In the genomic region with DNA sequence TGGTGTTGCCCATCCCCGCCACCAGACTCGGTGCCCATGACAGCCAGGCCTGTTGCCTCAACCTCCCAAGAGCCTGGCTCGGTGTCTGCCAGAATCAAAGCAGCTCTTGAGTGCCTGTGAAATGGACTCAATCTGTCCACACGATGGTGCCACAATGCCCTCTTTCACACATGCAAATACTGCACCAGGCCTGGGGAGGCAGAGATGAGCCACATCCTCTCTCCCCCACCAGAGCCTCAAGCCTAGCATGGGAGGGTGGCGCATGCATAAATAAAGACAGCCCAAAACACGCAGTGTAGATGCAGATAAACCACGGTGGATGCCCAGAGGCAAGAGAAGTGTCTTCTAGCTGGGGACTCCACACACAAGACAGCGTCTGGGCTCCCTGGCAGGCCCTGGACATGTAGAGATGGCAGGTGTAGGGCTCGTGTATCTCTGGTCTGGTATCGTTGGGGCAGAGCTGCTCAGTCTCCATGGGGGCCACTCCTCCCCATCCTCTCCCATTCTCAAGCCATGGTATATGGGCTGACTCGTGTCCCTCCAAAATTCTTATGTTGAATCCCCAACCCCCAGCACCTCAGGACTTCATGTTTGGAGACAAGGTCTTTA, we compare ENCODE assay signal across 8 cellular contexts.
DNase-seq lines count a peak whose midpoint lies in the region; ATAC-seq, FAIRE-seq and TF ChIP-seq lines count a peak whose summit lies in the region.

No MANE protein-coding gene starts in this region.

- in situ Hi-C loops in GM13977 (cut with MboI; ENCODE audit: low pct_unique_long_range_greater_than_20kb, low sequenced_read_pairs, unreplicated experiment) (no loop called here), GM12878 (cut with MboI) (loop anchor here (5.0 kb wide), 1 partner anchor 193 kb away; no protein-coding TSS in a partner anchor)

- no peak overlapping the region for H3K9ac ChIP-seq in GM12878 (ENCODE audit: control insufficient read depth, insufficient read depth, low read length)

- H3K9me3 ChIP-seq in GM12878 (replicated peaks; ENCODE audit: control insufficient read depth, insufficient read depth, low read length): no peaks in the 10 kb centered on the region

- RAD21 ChIA-PET in GM12878 (lab: Charles Lee; ENCODE audit: unreplicated experiment): interaction anchor here (0.6 to 2.2 kb wide), 17 partner anchors 8 to 196 kb away, joined by 3 to 21 read pairs (median 4); a partner anchor contains a TSS

- H3K27me3 ChIP-seq in GM12878 (replicated peaks in 1 of 2; ENCODE audit: control insufficient read depth in 2 of 2, insufficient read depth in 2 of 2, low read length in 1 of 2): no peaks in the 10 kb centered on the region

- no peaks in the 10 kb centered on the region for H4K20me1 ChIP-seq in GM12878 (ENCODE audit: control insufficient read depth, insufficient read depth)

- DNase-seq in GM13977 (ENCODE audit: low spot score) (peak; percentile 71), H4 (ENCODE audit: low spot score) (peak; percentile 45), NK-92 (lab: John Stamatoyannopoulos, UW; ENCODE audit: unreplicated experiment) (peak; percentile 18), GM12878 (ENCODE audit: low read depth, low spot score) (peak; percentile 51), T1000 (lab: John Stamatoyannopoulos, UW) (no peak), DMS153 (lab: John Stamatoyannopoulos, UW) (no peak), HFFc6 (no peak)
- peak; percentile 5 to 57 for DNase-seq in stimulated activated naive CD8-positive, alpha-beta T cell treated with anti-CD3 and anti-CD28 coated beads, Interleukin-15, amount 100 ng/mL, for 72 hours

- peaks cover 0 to 2% of the 10 kb centered on the region in 2 experiments; a peak in 2 of 4 replicates for H3K36me3 ChIP-seq in GM12878 (ENCODE audit: control insufficient read depth in 2 of 2, insufficient read depth in 2 of 2, low read length in 1 of 2)

- TF ChIP-seq CTCF in GM13977 (IDR thresholded peaks at IDR 0.05; ENCODE audit: extremely low read depth, insufficient read depth, missing control alignments) (peak; percentile 56), GM12878 (IDR thresholded peaks at IDR 0.05 in 2 of 3, conservative IDR thresholded peaks at IDR 0.05 in 1 of 3; ENCODE audit: control insufficient read depth in 2 of 3, extremely low read depth in 1 of 3, insufficient read depth in 1 of 3, low read depth in 3 of 3, low read length in 3 of 3) (peak; percentile 72 to 96 (median 73)), HFFc6 (IDR thresholded peaks at IDR 0.05) (no peak)

- intact Hi-C loops in GM12878 (cut with micrococcal nuclease; ENCODE audit: unreplicated experiment): loop anchor here (1.0 kb wide), 4 partner anchors 46 to 193 kb away; no protein-coding TSS in a partner anchor

- peaks cover 7% of the 10 kb centered on the region; the same call in 1 of the 2 replicates for H3K4me1 ChIP-seq in GM12878 (ENCODE audit: control insufficient read depth, insufficient read depth, low read length)

- no peak overlapping the region for H3K27ac Mint-ChIP-seq in stimulated activated naive CD8-positive, alpha-beta T cell treated with anti-CD3 and anti-CD28 coated beads, Interleukin-15, amount 100 ng/mL, for 72 hours
- no peak overlapping the region for H3K27ac Mint-ChIP-seq in HFFc6

- no peak overlapping the region for H3K4me3 Mint-ChIP-seq in stimulated activated naive CD8-positive, alpha-beta T cell treated with anti-CD3 and anti-CD28 coated beads, Interleukin-15, amount 100 ng/mL, for 72 hours
- no peak overlapping the region for H3K4me3 Mint-ChIP-seq in HFFc6

- no peak overlapping the region for H3K27ac ChIP-seq in GM12878 (ENCODE audit: control insufficient read depth, insufficient read depth)

- peaks cover 0 to 13% of the 10 kb centered on the region in 2 donors for H3K9me3 Mint-ChIP-seq in stimulated activated naive CD8-positive, alpha-beta T cell treated with anti-CD3 and anti-CD28 coated beads, Interleukin-15, amount 100 ng/mL, for 72 hours
- H3K9me3 Mint-ChIP-seq in HFFc6: peaks cover 61% of the 10 kb centered on the region

- H3K36me3 Mint-ChIP-seq in HFFc6 (ENCODE audit: low read depth): no peaks in the 10 kb centered on the region; the same call in none of the 2 replicates

- TF ChIP-seq RAD21 in GM12878 (IDR thresholded peaks at IDR 0.05; ENCODE audit: insufficient read depth, low read depth, low read length): peak; percentile 78

- POLR2A ChIA-PET in GM12878 (lab: Charles Lee): interaction anchor here (0.6 to 1.5 kb wide), 2 partner anchors 66 to 126 kb away, joined by 3 to 4 read pairs; a partner anchor contains a TSS

- peak; percentile 99 for ATAC-seq in GM12878
- peak; percentile 95 for ATAC-seq in stimulated activated naive CD8-positive, alpha-beta T cell treated with anti-CD3 and anti-CD28 coated beads, Interleukin-15, amount 100 ng/mL, for 72 hours

- H3K4me3 ChIP-seq in GM12878: no peak overlapping the region

- TF ChIP-seq EP300 in GM12878 (IDR thresholded peaks at IDR 0.05; ENCODE audit: borderline replicate concordance in 1 of 2, control insufficient read depth in 1 of 2, low read depth in 2 of 2, low read length in 2 of 2): no peak

- 21% methylated on average over 11 of the region's 11 CpGs for WGBS in GM12878 (ENCODE audit: insufficient coverage, insufficient replicate concordance, low lambda C conversion rate, missing lambda C conversion rate)

- TF ChIP-seq POLR2A in GM12878 (IDR thresholded peaks at IDR 0.05; ENCODE audit: low read depth, low read length): no peak

- H3K4me2 ChIP-seq in GM12878 (ENCODE audit: control insufficient read depth, insufficient read depth): no peak overlapping the region

- SMC1A ChIA-PET in GM12878 (lab: Charles Lee; ENCODE audit: uncharacterized antibody, unreplicated experiment): interaction anchor here (0.6 to 3.4 kb wide), 23 partner anchors 11 to 196 kb away, joined by 3 to 44 read pairs (median 4); no protein-coding TSS in a partner anchor

- peak; percentile 44 for FAIRE-seq in GM12878 (lab: Jason Lieb, UNC)

- H3K79me2 ChIP-seq in GM12878 (ENCODE audit: control insufficient read depth, insufficient read depth, low read length): no peaks in the 10 kb centered on the region

- H3K4me1 Mint-ChIP-seq in stimulated activated naive CD8-positive, alpha-beta T cell treated with anti-CD3 and anti-CD28 coated beads, Interleukin-15, amount 100 ng/mL, for 72 hours: no peaks in the 10 kb centered on the region
- no peaks in the 10 kb centered on the region for H3K4me1 Mint-ChIP-seq in HFFc6 (ENCODE audit: low read depth)

- H2AFZ ChIP-seq in GM12878 (ENCODE audit: control insufficient read depth, low read depth, low read length): no peak overlapping the region; the same call in 1 of the 2 replicates

- BruUV-seq in GM12878 (replicated peaks; lab: Mats Ljungman, UMichigan): no TSS peak

- CTCF ChIA-PET in GM12878 (lab: Yijun Ruan, JAX): interaction anchor here (0.7 to 6.3 kb wide), 33 partner anchors 16 to 195 kb away, joined by 3 to 117 read pairs (median 5); a partner anchor contains a TSS

- H3K27me3 Mint-ChIP-seq in stimulated activated naive CD8-positive, alpha-beta T cell treated with anti-CD3 and anti-CD28 coated beads, Interleukin-15, amount 100 ng/mL, for 72 hours: peaks cover 15% of the 10 kb centered on the region
- no peaks in the 10 kb centered on the region for H3K27me3 Mint-ChIP-seq in HFFc6 (ENCODE audit: insufficient read depth)

TF ChIP-seq in GM12878, 131 proteins besides CTCF, POLR2A, EP300 and RAD21:
- no peak for TF ChIP-seq HDAC6 (IDR thresholded peaks at IDR 0.05; ENCODE audit: unreplicated experiment)
- TF ChIP-seq, protein P1, sequence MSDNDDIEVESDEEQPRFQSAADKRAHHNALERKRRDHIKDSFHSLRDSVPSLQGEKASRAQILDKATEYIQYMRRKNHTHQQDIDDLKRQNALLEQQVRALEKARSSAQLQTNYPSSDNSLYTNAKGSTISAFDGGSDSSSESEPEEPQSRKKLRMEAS (IDR thresholded peaks at IDR 0.05; ENCODE audit: low read depth, low read length): no peak
- no peak for TF ChIP-seq POLR2AphosphoS5 (IDR thresholded peaks at IDR 0.05; ENCODE audit: low read length)
- peak; percentile 45; the same call in 1 of the 2 replicates for TF ChIP-seq YY1 (IDR thresholded peaks at IDR 0.05; ENCODE audit: low read depth, low read length)
- no peak for TF ChIP-seq IRF4 (IDR thresholded peaks at IDR 0.05; ENCODE audit: low read depth, low read length)
- no peak for TF ChIP-seq BACH1 (IDR thresholded peaks at IDR 0.05; ENCODE audit: borderline replicate concordance)
- TF ChIP-seq POU2F2 (IDR thresholded peaks at IDR 0.05; ENCODE audit: borderline replicate concordance, low read depth, low read length): peak; percentile 93
- no peak for TF ChIP-seq SUZ12 (IDR thresholded peaks at IDR 0.05; ENCODE audit: unreplicated experiment)
- TF ChIP-seq SRF (IDR thresholded peaks at IDR 0.05; ENCODE audit: low read depth in 2 of 2, low read length in 2 of 2): 0 out of 4 replicates have a peak, but pooled peaks of 1 of the 2 experiments have one; percentile 24
- no peak for TF ChIP-seq SREBF2 (IDR thresholded peaks at IDR 0.05; ENCODE audit: low read length)
- TF ChIP-seq MYB (IDR thresholded peaks at IDR 0.05; ENCODE audit: borderline replicate concordance, low read depth, low read length): no peak
- TF ChIP-seq CHD1 (IDR thresholded peaks at IDR 0.05; ENCODE audit: low read depth, low read length): no peak
- TF ChIP-seq RUNX3 (IDR thresholded peaks at IDR 0.05; ENCODE audit: low read length): 0 out of 2 replicates have a peak, but pooled peaks have one; percentile 8
- peak; percentile 85 for TF ChIP-seq SMC3 (IDR thresholded peaks at IDR 0.05; ENCODE audit: borderline replicate concordance, low read length)
- no peak for TF ChIP-seq MTA2 (IDR thresholded peaks at IDR 0.05; ENCODE audit: low read depth)

Comparison
In these comparisons a context has a peak if more than half of its experiments do, and no peak if none do; other contexts are left out.
1. DNase-seq: peak in GM13977 (single experiment), H4 (single experiment), NK-92 (single experiment), GM12878 (single experiment) and stimulated activated naive CD8-positive, alpha-beta T cell treated with anti-CD3 and anti-CD28 coated beads, Interleukin-15, amount 100 ng/mL, for 72 hours (2 of 2); none in T1000 (single experiment), DMS153 (single experiment) and HFFc6 (single experiment).